ENCODE assay signal across 12 cellular contexts in genomic region chr10:10911035-10911434, GRCh38.
DNase-seq lines count a peak whose midpoint lies in the region; ATAC-seq, FAIRE-seq and TF ChIP-seq lines count a peak whose summit lies in the region.
"Had no signal": no experiment of that assay in that cellular context is flagged by ENCODE, and none has a peak within 500 bp of the region (broad histone marks: within the 10 kb centered on the region; RNA-seq: fewer than 3 reads in every experiment).

No MANE protein-coding gene starts in this region.

- H3K4me3 ChIP-seq in astrocyte (ENCODE audit: insufficient read depth, low read depth, low read length) (no peak overlapping the region), cardiac muscle cell (no peak overlapping the region), ovary (peak overlapping the region; percentile 12), upper lobe of left lung (peak overlapping the region in 3 of 4 donors; percentile 1 to 30 (median 27))
- H3K4me3 ChIP-seq: mucosa of descending colon had no signal

- no peak for TF ChIP-seq CTCF in astrocyte (IDR thresholded peaks at IDR 0.05; ENCODE audit: insufficient read depth, low read depth, low read length)
- TF ChIP-seq CTCF in cardiac muscle cell (IDR thresholded peaks at IDR 0.05; ENCODE audit: low read depth, low read length): no peak
- no peak for TF ChIP-seq CTCF in ovary (IDR thresholded peaks at IDR 0.05)
- no peak for TF ChIP-seq CTCF in upper lobe of left lung (IDR thresholded peaks at IDR 0.05)
- no peak for TF ChIP-seq CTCF in GM10266 (IDR thresholded peaks at IDR 0.05; ENCODE audit: control insufficient read depth, insufficient read depth, low read depth, missing control alignments)

- H3K27me3 Mint-ChIP-seq in astrocyte (ENCODE audit: low read depth, unreplicated experiment): no peaks in the 10 kb centered on the region

- peak overlapping the region; percentile 64 for H3K27ac Mint-ChIP-seq in astrocyte (ENCODE audit: unreplicated experiment)
- H3K27ac Mint-ChIP-seq: CD8-positive, alpha-beta memory T cell had no signal

- H3K36me3 ChIP-seq in astrocyte (ENCODE audit: insufficient read depth, low read length): no peaks in the 10 kb centered on the region
- no peaks in the 10 kb centered on the region for H3K36me3 ChIP-seq in cardiac muscle cell
- no peaks in the 10 kb centered on the region for H3K36me3 ChIP-seq in ovary
- H3K36me3 ChIP-seq in upper lobe of left lung: no peaks in the 10 kb centered on the region
- H3K36me3 ChIP-seq: adrenal gland had no signal

- no peak for FAIRE-seq in astrocyte (lab: Jason Lieb, UNC)

- H3K9ac ChIP-seq in astrocyte (ENCODE audit: low read length): peak overlapping the region; percentile 81

- no peaks in the 10 kb centered on the region for H3K9me3 ChIP-seq in astrocyte (ENCODE audit: insufficient read depth, low read depth, low read length)
- H3K9me3 ChIP-seq in cardiac muscle cell (ENCODE audit: low read depth): no peaks in the 10 kb centered on the region
- H3K9me3 ChIP-seq in ovary: no peaks in the 10 kb centered on the region
- H3K9me3 ChIP-seq in upper lobe of left lung: no peaks in the 10 kb centered on the region
- H3K9me3 ChIP-seq: adrenal gland, mucosa of descending colon had no signal

- no peaks in the 10 kb centered on the region for H4K20me1 ChIP-seq in astrocyte (ENCODE audit: insufficient read depth, low read length)

- H3K27me3 ChIP-seq in astrocyte (ENCODE audit: insufficient read depth, low read length) (no peaks in the 10 kb centered on the region), cardiac muscle cell (no peaks in the 10 kb centered on the region), ovary (no peaks in the 10 kb centered on the region), upper lobe of left lung (no peaks in the 10 kb centered on the region)
- H3K27me3 ChIP-seq: adrenal gland had no signal

- H3K4me1 ChIP-seq in astrocyte (ENCODE audit: insufficient read depth, low read length) (peaks cover 11% of the 10 kb centered on the region), cardiac muscle cell (ENCODE audit: low read depth) (peaks cover 49% of the 10 kb centered on the region), ovary (ENCODE audit: insufficient read depth) (peaks cover 11% of the 10 kb centered on the region), upper lobe of left lung (peaks cover 0 to 18% (median 7%) of the 10 kb centered on the region in 4 donors)
- H3K4me1 ChIP-seq: adrenal gland had no signal

- no peak for DNase-seq in astrocyte (ENCODE audit: low read depth)
- peak in 1 of 2 donors; percentile 21 for DNase-seq in cardiac muscle cell (ENCODE audit: low read depth in 1 of 2, low spot score in 1 of 2)
- DNase-seq in ovary: no peak
- DNase-seq in upper lobe of left lung: no peak
- no peak for DNase-seq in GM10266 (ENCODE audit: extremely low spot score)
- DNase-seq: effector CD8-positive, alpha-beta T cell had no signal

- H3K27ac ChIP-seq in astrocyte (ENCODE audit: low read depth, low read length) (peak overlapping the region; percentile 67), cardiac muscle cell (peak overlapping the region; percentile 90), ovary (peak overlapping the region in 1 of 2 donors; percentile 72), upper lobe of left lung (peak overlapping the region; percentile 57 to 79 (median 76))
- H3K27ac ChIP-seq: HL-60 had no signal

- H3K4me2 ChIP-seq in astrocyte (ENCODE audit: low read length): peak overlapping the region; percentile 81

- no peaks in the 10 kb centered on the region for H3K36me3 Mint-ChIP-seq in astrocyte (ENCODE audit: low read depth, unreplicated experiment)

- peaks cover 6% of the 10 kb centered on the region for H3K4me1 Mint-ChIP-seq in astrocyte (ENCODE audit: low read depth, unreplicated experiment)
- H3K4me1 Mint-ChIP-seq: CD8-positive, alpha-beta memory T cell had no signal

- H3K9me3 Mint-ChIP-seq in astrocyte (ENCODE audit: unreplicated experiment): no peaks in the 10 kb centered on the region
- H3K9me3 Mint-ChIP-seq: CD8-positive, alpha-beta memory T cell had no signal

- no peak for TF ChIP-seq EP300 in ovary (IDR thresholded peaks at IDR 0.05)
- no peak for TF ChIP-seq EP300 in upper lobe of left lung (IDR thresholded peaks at IDR 0.05)

- ATAC-seq in upper lobe of left lung (ENCODE audit: low FRiP score in 2 of 2): peak; percentile 28 to 60
- ATAC-seq in GM18909 (IDR thresholded peaks at IDR 0.05; ENCODE audit: poor library complexity, unreplicated experiment): no peak
- no peak for ATAC-seq in HG03196 (IDR thresholded peaks at IDR 0.05; ENCODE audit: unreplicated experiment)

- no peaks in the 10 kb centered on the region for H3K79me2 ChIP-seq in astrocyte (ENCODE audit: insufficient read depth, low read length)

- intact Hi-C loops in ovary (cut with DNase I): no loop called here

- no peak overlapping the region for H3K4me3 Mint-ChIP-seq in astrocyte (ENCODE audit: unreplicated experiment)
- H3K4me3 Mint-ChIP-seq: CD8-positive, alpha-beta memory T cell had no signal

- TF ChIP-seq POLR2A in ovary (IDR thresholded peaks at IDR 0.05) (no peak), upper lobe of left lung (IDR thresholded peaks at IDR 0.05) (no peak)

- H2AFZ ChIP-seq in astrocyte (ENCODE audit: low read depth, low read length): peak overlapping the region; percentile 76

- 80 to 92% (median 86%) methylated on average over 5 of the region's 5 CpGs for WGBS in ovary, 3 donors
- WGBS in upper lobe of left lung, 2 donors: 64 to 71% methylated on average over 5 of the region's 5 CpGs

Comparison
In these comparisons a context has a peak if more than half of its experiments do, and no peak if none do; other contexts are left out.
1. H3K4me3 ChIP-seq: peak in ovary (single experiment) and upper lobe of left lung (3 of 4); none in astrocyte (single experiment) and cardiac muscle cell (single experiment).
2. ATAC-seq: peak in upper lobe of left lung (2 of 2); none in GM18909 (single experiment) and HG03196 (single experiment).